In genomic region chr5:142287973-142288313, GRCh38 we compare ENCODE assay signal across 15 cellular contexts. TPM values are rescaled to one million over a fixed set of nuclear protein-coding genes. Genes with fewer than 3 reads are reported as not detected.
A peak's percentile ranks its signal among the peaks of the same experiment; 100 is the strongest.
DNase-seq lines count a peak whose midpoint lies in the region; ATAC-seq and TF ChIP-seq lines count a peak whose summit lies in the region.
"Had no signal": no experiment of that assay in that cellular context is flagged by ENCODE, and none has a peak within 500 bp of the region (broad histone marks: within the 10 kb centered on the region; RNA-seq: fewer than 3 reads in every experiment).

No MANE protein-coding gene starts in this region.

- no peak overlapping the region for H3K4me3 Mint-ChIP-seq in neural progenitor cell
- H3K4me3 Mint-ChIP-seq: activated T-cell treated with anti-CD3 and anti-CD28 coated beads, Interleukin-2, amount 50 U/mL, for 72 hours had no signal

- H3K4me3 ChIP-seq in HUES6 (ENCODE audit: low read depth, low read length): no peak overlapping the region
- H3K4me3 ChIP-seq in neural progenitor cell: no peak overlapping the region
- H3K4me3 ChIP-seq: transverse colon had no signal

- H3K27ac ChIP-seq in HUES6 (ENCODE audit: low read depth, low read length) (0 out of 2 replicates have a peak overlapping the region, but pooled peaks have one; percentile 20), neural progenitor cell (no peak overlapping the region)
- H3K27ac ChIP-seq: brain microvascular endothelial cell, RWPE1, transverse colon, VCaP had no signal

- H3K9me3 Mint-ChIP-seq in neural progenitor cell: no peaks in the 10 kb centered on the region
- H3K9me3 Mint-ChIP-seq: activated T-cell treated with anti-CD3 and anti-CD28 coated beads, Interleukin-2, amount 50 U/mL, for 72 hours had no signal

- H3K36me3 ChIP-seq in HUES6 (ENCODE audit: control insufficient read depth, insufficient read depth, low read length) (peaks cover 4% of the 10 kb centered on the region; the same call in 1 of the 2 replicates), neural progenitor cell (no peaks in the 10 kb centered on the region)
- H3K36me3 ChIP-seq: brain microvascular endothelial cell, transverse colon had no signal

- peaks cover 7% of the 10 kb centered on the region for H3K36me3 Mint-ChIP-seq in neural progenitor cell

- H4K20me1 ChIP-seq in neural progenitor cell (ENCODE audit: low read depth): no peaks in the 10 kb centered on the region

- no peak for TF ChIP-seq CTCF in neural progenitor cell (IDR thresholded peaks at IDR 0.05)

- peaks cover 6% of the 10 kb centered on the region for H3K27me3 Mint-ChIP-seq in neural progenitor cell (ENCODE audit: insufficient read depth, low read depth)

- peaks cover 9% of the 10 kb centered on the region for H3F3A ChIP-seq in neural progenitor cell (ENCODE audit: low read depth)

- no peak overlapping the region for H3K4me2 ChIP-seq in neural progenitor cell

- H3K4me1 ChIP-seq in HUES6 (ENCODE audit: control insufficient read depth, insufficient read depth, low read length) (peaks cover 57% of the 10 kb centered on the region), neural progenitor cell (peaks cover 18% of the 10 kb centered on the region)

- H3K27me3 ChIP-seq in HUES6 (ENCODE audit: control insufficient read depth, insufficient read depth, low read length): no peaks in the 10 kb centered on the region
- no peaks in the 10 kb centered on the region for H3K27me3 ChIP-seq in neural progenitor cell
- H3K27me3 ChIP-seq: brain microvascular endothelial cell, transverse colon had no signal

- no peaks in the 10 kb centered on the region for H3K9me3 ChIP-seq in HUES6 (ENCODE audit: control insufficient read depth, insufficient read depth, low read depth, low read length)
- H3K9me3 ChIP-seq in neural progenitor cell (ENCODE audit: low read depth): no peaks in the 10 kb centered on the region
- H3K9me3 ChIP-seq: transverse colon had no signal

- H2AFZ ChIP-seq in neural progenitor cell (replicated peaks): no peak overlapping the region

- peaks cover 50% of the 10 kb centered on the region for H3K4me1 Mint-ChIP-seq in neural progenitor cell

- H3K9ac ChIP-seq in HUES6 (ENCODE audit: low read length) (no peak overlapping the region), neural progenitor cell (no peak overlapping the region)

- no peaks in the 10 kb centered on the region for H3K79me2 ChIP-seq in neural progenitor cell (ENCODE audit: low read depth)

- no peak for DNase-seq in neural progenitor cell (ENCODE audit: low spot score)
- no peak for DNase-seq in EL
- DNase-seq in OCI-M2 (lab: John Stamatoyannopoulos, UW; ENCODE audit: unreplicated experiment): no peak
- DNase-seq in kidney glomerular epithelial cell (lab: John Stamatoyannopoulos, UW): no peak
- DNase-seq: activated T-cell treated with anti-CD3 and anti-CD28 coated beads, Interleukin-2, amount 50 U/mL, for 72 hours; brain microvascular endothelial cell; C1 segment of cervical spinal cord; NCI-H345; transverse colon had no signal

- ATAC-seq in GM18907 (IDR thresholded peaks at IDR 0.05; ENCODE audit: unreplicated experiment) (peak; percentile 77), GM21825 (IDR thresholded peaks at IDR 0.05; ENCODE audit: unreplicated experiment) (peak; percentile 52), GM19351 (IDR thresholded peaks at IDR 0.05; ENCODE audit: unreplicated experiment) (no peak)
- ATAC-seq: activated T-cell treated with anti-CD3 and anti-CD28 coated beads, Interleukin-2, amount 50 U/mL, for 72 hours had no signal

- H3K27ac Mint-ChIP-seq in neural progenitor cell: peak overlapping the region; percentile 95
- H3K27ac Mint-ChIP-seq: activated T-cell treated with anti-CD3 and anti-CD28 coated beads, Interleukin-2, amount 50 U/mL, for 72 hours had no signal

RNA-seq across cellular contexts. Expression of gene SPRY4, which starts 36.9 kb away (rescaled TPM):
- total RNA-seq in neural progenitor cell (ENCODE audit: low replicate concordance): 0.13 and 1.7 TPM in 2 replicates
